31 cellular contexts compared by ENCODE assay signal in the genomic region with DNA sequence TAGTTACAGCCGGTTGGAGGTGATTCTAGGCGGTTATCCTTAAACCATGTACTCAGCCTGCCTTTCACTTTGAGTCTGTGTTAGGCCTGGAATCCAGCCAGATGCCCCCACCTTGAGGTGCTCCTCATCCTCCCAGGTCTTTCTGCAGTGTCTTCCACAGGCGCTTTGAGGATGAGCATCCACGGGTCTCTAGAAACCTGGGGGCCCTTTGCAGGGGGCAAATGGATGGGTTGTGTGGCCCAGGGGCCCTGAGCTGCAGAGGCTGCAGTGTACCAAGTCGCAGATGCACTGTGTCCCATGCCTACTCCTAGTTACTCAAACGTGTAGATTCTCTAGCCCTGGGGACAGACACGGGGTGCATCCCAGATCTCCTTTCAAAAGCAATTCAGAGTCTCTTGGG.
"Had no signal": no experiment of that assay in that cellular context is flagged by ENCODE, and none has a peak within 500 bp of the region (broad histone marks: within the 10 kb centered on the region; RNA-seq: fewer than 3 reads in every experiment).

No MANE protein-coding gene starts in this region.

- H3K36me3 ChIP-seq: adrenal gland, breast epithelium, Peyer's patch, WERI-Rb-1 had no signal

- ATAC-seq: activated naive CD4-positive, alpha-beta T cell treated with anti-CD3 and anti-CD28 coated beads, Interleukin-2, amount 50 U/mL, for 72 hours; activated T-cell treated with anti-CD3 and anti-CD28 coated beads, Interleukin-2, amount 50 U/mL, for 4 hours; body of pancreas; PC-3; Right ventricle myocardium inferior had no signal

- H3K27me3 Mint-ChIP-seq: activated CD4-positive, alpha-beta memory T cell treated with anti-CD3 and anti-CD28 coated beads, Interleukin-2, amount 10 ng/mL, durations not matched to agents 7 days and 5 days had no signal

- H3K4me3 Mint-ChIP-seq: activated CD4-positive, alpha-beta memory T cell treated with anti-CD3 and anti-CD28 coated beads, Interleukin-2, amount 10 ng/mL, durations not matched to agents 7 days and 5 days; activated naive CD4-positive, alpha-beta T cell treated with anti-CD3 and anti-CD28 coated beads for 36 hours; activated T-cell treated with anti-CD3 and anti-CD28 coated beads, Interleukin-2, amount 50 U/mL, for 4 hours; activated T-helper 1 cell treated with anti-CD3 and anti-CD28 coated beads, Interleukin-12 subunit alpha, Interleukin-12 subunit beta, Interleukin-2, Interleukin-4 antibody, amounts not matched to agents 30 ng/mL and 10 ng/mL and 1 ng/mL, durations not matched to agents 14 hours and 24 hours and 36 hours had no signal

- H3K27ac Mint-ChIP-seq: activated CD4-positive, alpha-beta memory T cell treated with anti-CD3 and anti-CD28 coated beads, Interleukin-2, amount 10 ng/mL, durations not matched to agents 7 days and 5 days; activated naive CD4-positive, alpha-beta T cell treated with anti-CD3 and anti-CD28 coated beads for 36 hours; activated naive CD4-positive, alpha-beta T cell treated with anti-CD3 and anti-CD28 coated beads, Interleukin-2, amount 50 U/mL, for 72 hours; activated T-helper 1 cell treated with anti-CD3 and anti-CD28 coated beads, Interleukin-12 subunit alpha, Interleukin-12 subunit beta, Interleukin-2, Interleukin-4 antibody, amounts not matched to agents 30 ng/mL and 10 ng/mL and 1 ng/mL, durations not matched to agents 14 hours and 24 hours and 36 hours had no signal

- H3K27ac ChIP-seq: adrenal gland, body of pancreas, breast epithelium, Peyer's patch, WERI-Rb-1 had no signal

- H3K4me1 ChIP-seq: adrenal gland, body of pancreas, breast epithelium, Peyer's patch had no signal

- DNase-seq: activated CD4-positive, alpha-beta memory T cell treated with anti-CD3 and anti-CD28 coated beads, Interleukin-2, amount 10 ng/mL, durations not matched to agents 7 days and 5 days; activated CD4-positive, alpha-beta T cell treated with anti-CD3 and anti-CD28 coated beads for 1 hour; activated CD4-positive, alpha-beta T cell treated with anti-CD3 and anti-CD28 coated beads for 48 hours; activated CD4-positive, CD25-positive, alpha-beta regulatory T cell; activated gamma-delta T cell treated with Interleukin-2 at 50 U/mL for 16 hours; activated naive CD4-positive, alpha-beta T cell treated with anti-CD3 and anti-CD28 coated beads for 36 hours; activated T-cell treated with anti-CD3 and anti-CD28 coated beads, Interleukin-2, amount 50 U/mL, for 4 hours; body of pancreas; NCI-H1092 treated with DMSO at 0.1 percent for 48 hours; NCI-H1417; NCI-H146; NCI-H187; NCI-H2029 treated with DMSO at 0.1 percent for 48 hours; NCI-H2107; NCI-H2171; NCI-H510A; NCI-H748 treated with DMSO at 0.1 percent for 48 hours; NK-92 treated with Interleukin-12 subunit alpha and Interleukin-12 subunit beta, amount 100 ng/mL, for 24 hours; PC-3; Peyer's patch; RPMI8226; SW 1271; T-helper 1 cell; T-helper 2 cell; T-helper 9 cell; WERI-Rb-1 had no signal

- H3K4me3 ChIP-seq: adrenal gland, body of pancreas, breast epithelium, Peyer's patch had no signal

- H3K27me3 ChIP-seq: adrenal gland, body of pancreas, breast epithelium, Peyer's patch had no signal

- H3K9me3 ChIP-seq: adrenal gland, body of pancreas, breast epithelium, Peyer's patch had no signal

- H3K4me1 Mint-ChIP-seq: activated CD4-positive, alpha-beta memory T cell treated with anti-CD3 and anti-CD28 coated beads, Interleukin-2, amount 10 ng/mL, durations not matched to agents 7 days and 5 days had no signal
